9 cellular contexts compared by ENCODE assay signal in the genomic region with DNA sequence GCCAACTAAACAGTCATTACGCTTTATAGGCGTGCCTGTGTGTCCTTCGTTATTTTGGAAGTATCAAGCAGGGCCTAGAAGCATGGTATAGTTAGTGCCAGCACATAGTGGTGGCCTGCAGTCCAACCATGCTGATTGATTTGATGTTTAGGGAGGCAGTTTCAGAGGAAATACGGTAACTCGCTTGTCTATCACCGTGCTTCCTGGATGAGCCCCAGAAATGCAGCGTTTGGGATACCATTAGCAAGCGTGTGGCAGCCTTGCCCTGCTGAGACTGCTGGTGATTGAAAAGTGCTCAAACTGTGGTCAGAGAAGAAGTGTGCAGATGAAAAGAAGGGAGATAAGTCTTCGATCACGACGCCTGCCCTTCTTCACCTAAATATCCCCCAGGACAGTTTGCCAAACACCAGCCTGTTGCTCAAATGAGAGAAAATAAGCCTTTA.
A peak's percentile ranks its signal among the peaks of the same experiment; 100 is the strongest.
DNase-seq lines count a peak whose midpoint lies in the region; ATAC-seq and TF ChIP-seq lines count a peak whose summit lies in the region.
"Had no signal": no experiment of that assay in that cellular context is flagged by ENCODE, and none has a peak within 500 bp of the region (broad histone marks: within the 10 kb centered on the region; RNA-seq: fewer than 3 reads in every experiment).

No MANE protein-coding gene starts in this region.

- peak overlapping the region; percentile 37 for H3K4me3 Mint-ChIP-seq in activated CD4-positive, alpha-beta T cell treated with anti-CD3 and anti-CD28 coated beads for 36 hours
- peak overlapping the region; percentile 30 for H3K4me3 Mint-ChIP-seq in WTC11
- H3K4me3 Mint-ChIP-seq: central memory CD8-positive, alpha-beta T cell had no signal

- POLR2A ChIA-PET in activated CD4-positive, alpha-beta T cell treated with anti-CD3 and anti-CD28 coated beads for 36 hours (lab: Charles Lee): no interaction called here
- POLR2A ChIA-PET in WTC11 (lab: Charles Lee): no interaction called here

- H3K27ac ChIP-seq in HUES64 (ENCODE audit: low read depth, low read length): no peak overlapping the region

- H3K36me3 ChIP-seq in HUES64 (ENCODE audit: insufficient read depth, low read length): no peaks in the 10 kb centered on the region

- no peak overlapping the region for H3K9ac ChIP-seq in HUES64 (ENCODE audit: low read depth, low read length)

- H3K27ac Mint-ChIP-seq in activated CD4-positive, alpha-beta T cell treated with anti-CD3 and anti-CD28 coated beads for 36 hours: no peak overlapping the region
- no peak overlapping the region for H3K27ac Mint-ChIP-seq in WTC11

- CTCF ChIA-PET in activated CD4-positive, alpha-beta T cell treated with anti-CD3 and anti-CD28 coated beads for 36 hours (lab: Charles Lee): interaction anchor here (0.7 to 7.9 kb wide), 4 partner anchors 11 to 328 kb away, joined by 3 to 58 read pairs (median 6); no protein-coding TSS in a partner anchor
- CTCF ChIA-PET in WTC11 (lab: Charles Lee): interaction anchor here (0.7 to 12.1 kb wide), 7 partner anchors 24 to 1874 kb away, joined by 3 to 111 read pairs (median 3); a partner anchor contains a TSS

- H3K4me1 Mint-ChIP-seq in activated CD4-positive, alpha-beta T cell treated with anti-CD3 and anti-CD28 coated beads for 36 hours: peaks cover 13% of the 10 kb centered on the region
- peaks cover 32% of the 10 kb centered on the region for H3K4me1 Mint-ChIP-seq in WTC11

- H3K9me3 ChIP-seq in HUES64 (ENCODE audit: insufficient read depth, low read depth, low read length): no peaks in the 10 kb centered on the region

- peak; percentile 24 for DNase-seq in activated CD4-positive, alpha-beta T cell treated with anti-CD3 and anti-CD28 coated beads for 36 hours
- no peak for DNase-seq in activated CD4-positive, alpha-beta T cell treated with anti-CD3 and anti-CD28 coated beads for 1 hour
- DNase-seq in WTC11 (ENCODE audit: low spot score): peak; percentile 34
- peak; percentile 39 for DNase-seq in glomerular visceral epithelial cell (ENCODE audit: extremely low spot score)
- peak; percentile 83 for DNase-seq in pons (ENCODE audit: low spot score)
- DNase-seq in hepatic stellate cell (ENCODE audit: low spot score): no peak
- DNase-seq in GM20000 (ENCODE audit: low spot score): no peak

- peak overlapping the region; percentile 28 for H3K4me3 ChIP-seq in HUES64 (ENCODE audit: low read length)

- WGBS in HUES64: 18% methylated on average over 11 of the region's 11 CpGs

- peaks cover 50% of the 10 kb centered on the region for H3K27me3 Mint-ChIP-seq in activated CD4-positive, alpha-beta T cell treated with anti-CD3 and anti-CD28 coated beads for 36 hours
- H3K27me3 Mint-ChIP-seq in WTC11 (ENCODE audit: low read depth): peaks cover 32% of the 10 kb centered on the region

- intact Hi-C loops in activated CD4-positive, alpha-beta T cell treated with anti-CD3 and anti-CD28 coated beads for 36 hours (cut with DNase I, micrococcal nuclease): loop anchor here (2.0 to 10.0 kb wide), 3 partner anchors 321 to 891 kb away; no protein-coding TSS in a partner anchor

- ATAC-seq in activated CD4-positive, alpha-beta T cell treated with anti-CD3 and anti-CD28 coated beads for 36 hours: peak; percentile 30
- ATAC-seq in WTC11: peak; percentile 91

- TF ChIP-seq CTCF in WTC11 (IDR thresholded peaks at IDR 0.05) (no peak), GM20000 (IDR thresholded peaks at IDR 0.05; ENCODE audit: extremely low read depth, missing control alignments) (no peak)

- H3K27me3 ChIP-seq in HUES64 (ENCODE audit: insufficient read depth, low read length): peaks cover 19% of the 10 kb centered on the region

- H3K36me3 Mint-ChIP-seq in activated CD4-positive, alpha-beta T cell treated with anti-CD3 and anti-CD28 coated beads for 36 hours (ENCODE audit: low read depth): no peaks in the 10 kb centered on the region
- H3K36me3 Mint-ChIP-seq in WTC11: no peaks in the 10 kb centered on the region

- peaks cover 6% of the 10 kb centered on the region for H3K4me1 ChIP-seq in HUES64 (ENCODE audit: insufficient read depth, low read length)

- no peaks in the 10 kb centered on the region for H3K9me3 Mint-ChIP-seq in activated CD4-positive, alpha-beta T cell treated with anti-CD3 and anti-CD28 coated beads for 36 hours (ENCODE audit: low read depth)
- H3K9me3 Mint-ChIP-seq in WTC11: no peaks in the 10 kb centered on the region
- H3K9me3 Mint-ChIP-seq: central memory CD8-positive, alpha-beta T cell had no signal

TF ChIP-seq in WTC11, 78 proteins besides CTCF, POLR2A, EP300 and RAD21:
- TF ChIP-seq, protein P1, sequence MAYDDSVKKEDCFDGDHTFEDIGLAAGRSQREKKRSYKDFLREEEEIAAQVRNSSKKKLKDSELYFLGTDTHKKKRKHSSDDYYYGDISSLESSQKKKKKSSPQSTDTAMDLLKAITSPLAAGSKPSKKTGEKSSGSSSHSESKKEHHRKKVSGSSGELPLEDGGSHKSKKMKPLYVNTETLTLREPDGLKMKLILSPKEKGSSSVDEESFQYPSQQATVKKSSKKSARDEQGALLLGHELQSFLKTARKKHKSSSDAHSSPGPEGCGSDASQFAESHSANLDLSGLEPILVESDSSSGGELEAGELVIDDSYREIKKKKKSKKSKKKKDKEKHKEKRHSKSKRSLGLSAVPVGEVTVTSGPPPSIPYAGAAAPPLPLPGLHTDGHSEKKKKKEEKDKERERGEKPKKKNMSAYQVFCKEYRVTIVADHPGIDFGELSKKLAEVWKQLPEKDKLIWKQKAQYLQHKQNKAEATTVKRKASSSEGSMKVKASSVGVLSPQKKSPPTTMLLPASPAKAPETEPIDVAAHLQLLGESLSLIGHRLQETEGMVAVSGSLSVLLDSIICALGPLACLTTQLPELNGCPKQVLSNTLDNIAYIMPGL (CRISPR knock-in tag; IDR thresholded peaks at IDR 0.05): no peak
- TF ChIP-seq FOXK1 (CRISPR knock-in tag; IDR thresholded peaks at IDR 0.05) (0 out of 2 replicates have a peak, but pooled peaks have one; percentile 23), NR2C2 (CRISPR knock-in tag; IDR thresholded peaks at IDR 0.05) (no peak), ZNF121 (CRISPR knock-in tag; IDR thresholded peaks at IDR 0.05) (0 out of 2 replicates have a peak, but pooled peaks have one; percentile 19)

Comparison
In these comparisons a context has a peak if more than half of its experiments do, and no peak if none do; other contexts are left out.
1. DNase-seq: peak in activated CD4-positive, alpha-beta T cell treated with anti-CD3 and anti-CD28 coated beads for 36 hours (single experiment), WTC11 (single experiment), glomerular visceral epithelial cell (single experiment) and pons (single experiment); none in activated CD4-positive, alpha-beta T cell treated with anti-CD3 and anti-CD28 coated beads for 1 hour (single experiment), hepatic stellate cell (single experiment) and GM20000 (single experiment).